Comparison of ENCODE assay signal across 8 cellular contexts in genomic region chr6:111565316-111566221, GRCh38. TPM values are rescaled to one million over a fixed set of nuclear protein-coding genes. Genes with fewer than 3 reads are reported as not detected.
DNase-seq lines count a peak whose midpoint lies in the region; ATAC-seq, FAIRE-seq and TF ChIP-seq lines count a peak whose summit lies in the region.

No MANE protein-coding gene starts in this region.

- peaks cover 18 to 31% of the 10 kb centered on the region in 2 donors for H3K36me3 ChIP-seq in kidney (ENCODE audit: control insufficient read depth in 1 of 2, insufficient read depth in 2 of 2, low read length in 2 of 2)

- no peak for FAIRE-seq in kidney (lab: Jason Lieb, UNC)

- H3K9me3 Mint-ChIP-seq in brain (peaks cover 0 to under 1% (median 0%) of the 10 kb centered on the region in 5 experiments), nephron (no peaks in the 10 kb centered on the region)

- H3K4me1 Mint-ChIP-seq in brain (peaks cover 65% of the 10 kb centered on the region), nephron (peaks cover 80% of the 10 kb centered on the region)

- no peak for DNase-seq in activated CD4-positive, CD25-positive, alpha-beta regulatory T cell (lab: John Stamatoyannopoulos, UW)
- DNase-seq in NCI-H2171 treated with DMSO at 0.1 percent for 48 hours (lab: John Stamatoyannopoulos, UW) = peak; percentile 92
- no peak for DNase-seq in GM19240 (ENCODE audit: insufficient read length, low spot score)
- DNase-seq in kidney = no peak

- H3K4me3 ChIP-seq in kidney (ENCODE audit: low read length in 2 of 2) = no peak overlapping the region

- H3K9ac ChIP-seq in kidney (ENCODE audit: low read length in 2 of 2) = no peak overlapping the region

- intact Hi-C loops in kidney (cut with DNase I) = no loop called here

- TF ChIP-seq CTCF in brain (conservative IDR thresholded peaks at IDR 0.05) (no peak), nephron (IDR thresholded peaks at IDR 0.05; ENCODE audit: unreplicated experiment in 3 of 3) (peak in 1 of 3 experiments; percentile 15), kidney (IDR thresholded peaks at IDR 0.05; ENCODE audit: borderline replicate concordance, extremely low read depth, insufficient read depth) (no peak)

- H3K4me1 ChIP-seq in kidney (ENCODE audit: control insufficient read depth in 1 of 2, insufficient read depth in 1 of 2, low read depth in 1 of 2, low read length in 2 of 2) = peaks cover 0 to 9% of the 10 kb centered on the region in 2 donors

- H3K9me3 ChIP-seq in kidney (ENCODE audit: control insufficient read depth in 1 of 2, low read length in 2 of 2) = no peaks in the 10 kb centered on the region

- H3K27ac Mint-ChIP-seq in brain = peak overlapping the region; percentile 22 to 98 (median 94)
- H3K27ac Mint-ChIP-seq in nephron = peak overlapping the region; percentile 84 to 87 (median 85)

- H3K4me3 Mint-ChIP-seq in brain (peak overlapping the region in 3 of 5 experiments; percentile 20 to 77 (median 51)), nephron (peak overlapping the region; percentile 1 to 34 (median 31))

- H3K27me3 Mint-ChIP-seq in brain (no peaks in the 10 kb centered on the region), nephron (ENCODE audit: low read depth) (no peaks in the 10 kb centered on the region)

- peak; percentile 60 to 67 for ATAC-seq in activated CD4-positive, CD25-positive, alpha-beta regulatory T cell treated with anti-CD3 and anti-CD28 coated beads, Interleukin-2, amount 50 U/mL, for 24 hours
- peak; percentile 54 for ATAC-seq in HG02588 (IDR thresholded peaks at IDR 0.05; ENCODE audit: unreplicated experiment)

- no peak overlapping the region for H3K27ac ChIP-seq in kidney (ENCODE audit: low read depth in 2 of 2, low read length in 2 of 2)

- peaks cover 15% of the 10 kb centered on the region for H3K36me3 Mint-ChIP-seq in brain
- peaks cover 23% of the 10 kb centered on the region for H3K36me3 Mint-ChIP-seq in nephron (ENCODE audit: low read depth)

RNA-seq across cellular contexts. Expression of gene TRAF3IP2, which starts 40.1 kb away (rescaled TPM):
- polyA plus RNA-seq in brain (ENCODE audit: insufficient read depth, low read depth, low replicate concordance) = 102 TPM
- total RNA-seq in kidney = 30.0 TPM
- polyA plus RNA-seq in kidney (ENCODE audit: insufficient read depth, low read depth, low replicate concordance) = 15.7 TPM
